Comparison of ENCODE assay signal across 17 cellular contexts in genomic region chr2:148640767-148641166, GRCh38. TPM values are rescaled to one million over a fixed set of nuclear protein-coding genes. Genes with fewer than 3 reads are reported as not detected.
DNase-seq lines count a peak whose midpoint lies in the region; ATAC-seq and TF ChIP-seq lines count a peak whose summit lies in the region.
"Had no signal": no experiment of that assay in that cellular context is flagged by ENCODE, and none has a peak within 500 bp of the region (broad histone marks: within the 10 kb centered on the region; RNA-seq: fewer than 3 reads in every experiment).

No MANE protein-coding gene starts in this region.

- TF ChIP-seq EP300 in SK-N-SH (IDR thresholded peaks at IDR 0.05; ENCODE audit: borderline replicate concordance in 1 of 2, low read depth in 1 of 2, low read length in 1 of 2): no peak

- H3K27me3 Mint-ChIP-seq in nephron progenitor cell (ENCODE audit: low read depth, poor library complexity): peaks cover 33% of the 10 kb centered on the region
- H3K27me3 Mint-ChIP-seq: memory B cell had no signal

- CTCF ChIA-PET in SK-N-SH (lab: Yijun Ruan, JAX) (interaction anchor here (0.5 to 2.9 kb wide), 7 partner anchors 11 to 349 kb away, joined by 3 to 9 read pairs (median 3); no protein-coding TSS in a partner anchor), OCI-LY7 (lab: Charles Lee; ENCODE audit: unreplicated experiment) (no interaction called here)

- no peak overlapping the region for H3K4me2 ChIP-seq in SK-N-SH
- no peak overlapping the region for H3K4me2 ChIP-seq in OCI-LY7 (ENCODE audit: low read length)
- no peak overlapping the region for H3K4me2 ChIP-seq in osteoblast (ENCODE audit: insufficient read depth, low read length)

- H3K79me2 ChIP-seq in SK-N-SH (ENCODE audit: insufficient read depth) (peaks cover 5% of the 10 kb centered on the region), OCI-LY7 (ENCODE audit: insufficient read depth, low read depth, low read length) (peaks cover 5% of the 10 kb centered on the region), osteoblast (ENCODE audit: insufficient read depth, low read length) (peaks cover 6% of the 10 kb centered on the region)

- no peak overlapping the region for H3K27ac Mint-ChIP-seq in nephron progenitor cell
- H3K27ac Mint-ChIP-seq: activated CD8-positive, alpha-beta memory T cell treated with anti-CD3 and anti-CD28 coated beads, Interleukin-2, amount 10 ng/mL, durations not matched to agents 7 days and 5 days; activated naive CD8-positive, alpha-beta T cell treated with anti-CD3 and anti-CD28 coated beads, Interleukin-2, amount 10 ng/mL, durations not matched to agents 7 days and 5 days; memory B cell; stimulated activated naive B cell treated with anti-CD40 and anti-IgM and Interleukin-4, amounts not matched to agents 10 μg/mL and 1 μg/mL and 100 μg/mL, for 72 hours had no signal

- H3K9ac ChIP-seq in SK-N-SH: no peak overlapping the region

- DNase-seq in SK-N-SH: peak; percentile 14
- DNase-seq in OCI-LY7 (ENCODE audit: low spot score): no peak
- DNase-seq in epithelial cell of proximal tubule (ENCODE audit: low read depth): no peak
- DNase-seq in osteoblast (ENCODE audit: insufficient read length, low spot score, missing footprints): no peak
- DNase-seq in GM13977 (ENCODE audit: low spot score): no peak
- no peak for DNase-seq in nephron progenitor cell
- no peak for DNase-seq in NCI-H2029 (lab: John Stamatoyannopoulos, UW)
- DNase-seq: ACHN; activated CD8-positive, alpha-beta memory T cell treated with anti-CD3 and anti-CD28 coated beads, Interleukin-2, amount 10 ng/mL, durations not matched to agents 7 days and 5 days; activated naive CD8-positive, alpha-beta T cell treated with anti-CD3 and anti-CD28 coated beads, Interleukin-2, amount 10 ng/mL, durations not matched to agents 7 days and 5 days; KG1; Peyer's patch; psoas muscle; stimulated activated naive B cell treated with anti-CD40 and anti-IgM and Interleukin-4, amounts not matched to agents 10 μg/mL and 1 μg/mL and 100 μg/mL, for 72 hours had no signal

- peak; percentile 22 for TF ChIP-seq CTCF in SK-N-SH (IDR thresholded peaks at IDR 0.05)
- TF ChIP-seq CTCF in OCI-LY7 (conservative IDR thresholded peaks at IDR 0.05; ENCODE audit: low read length): peak; percentile 29; the same call in 1 of the 2 replicates
- peak; percentile 29 for TF ChIP-seq CTCF in epithelial cell of proximal tubule (conservative IDR thresholded peaks at IDR 0.05; ENCODE audit: low read depth, low read length)
- TF ChIP-seq CTCF in osteoblast (IDR thresholded peaks at IDR 0.05; ENCODE audit: extremely low read depth, low read depth, low read length): peak; percentile 32
- no peak for TF ChIP-seq CTCF in GM13977 (IDR thresholded peaks at IDR 0.05; ENCODE audit: extremely low read depth, insufficient read depth, missing control alignments)
- no peak for TF ChIP-seq CTCF in nephron progenitor cell (IDR thresholded peaks at IDR 0.05)

- H3F3A ChIP-seq in SK-N-SH (replicated peaks; ENCODE audit: insufficient read depth): peaks cover 3% of the 10 kb centered on the region

- no peak for ATAC-seq in SK-N-SH treated with all-trans-retinoic acid at 6 μM for 48 hours
- ATAC-seq: activated CD8-positive, alpha-beta memory T cell treated with anti-CD3 and anti-CD28 coated beads, Interleukin-2, amount 10 ng/mL, durations not matched to agents 7 days and 5 days; heart left ventricle; psoas muscle; stimulated activated naive B cell treated with anti-CD40 and anti-IgM and Interleukin-4, amounts not matched to agents 10 μg/mL and 1 μg/mL and 100 μg/mL, for 72 hours had no signal

- H3K36me3 ChIP-seq in SK-N-SH (replicated peaks in 1 of 2; ENCODE audit: control insufficient read depth in 1 of 2, insufficient read depth in 2 of 2, low read length in 1 of 2): no peaks in the 10 kb centered on the region
- no peaks in the 10 kb centered on the region for H3K36me3 ChIP-seq in OCI-LY7 (ENCODE audit: insufficient read depth, low read length)
- no peaks in the 10 kb centered on the region for H3K36me3 ChIP-seq in osteoblast (ENCODE audit: insufficient read depth, low read length)
- H3K36me3 ChIP-seq: heart left ventricle, Peyer's patch had no signal

- H3K9me3 ChIP-seq in SK-N-SH: no peaks in the 10 kb centered on the region
- no peaks in the 10 kb centered on the region for H3K9me3 ChIP-seq in OCI-LY7 (ENCODE audit: low read length)
- H3K9me3 ChIP-seq in osteoblast (ENCODE audit: low read depth, low read length): no peaks in the 10 kb centered on the region
- H3K9me3 ChIP-seq: heart left ventricle, Peyer's patch, psoas muscle had no signal

- H3K27ac ChIP-seq in SK-N-SH (ENCODE audit: low read depth in 2 of 2, low read length in 1 of 2): no peak overlapping the region
- no peak overlapping the region for H3K27ac ChIP-seq in OCI-LY7 (ENCODE audit: low read depth, low read length, poor library complexity, severe bottlenecking)
- no peak overlapping the region for H3K27ac ChIP-seq in osteoblast (ENCODE audit: low read depth, low read length)
- H3K27ac ChIP-seq: heart left ventricle, Peyer's patch, psoas muscle had no signal

- H3K4me3 Mint-ChIP-seq in nephron progenitor cell: no peak overlapping the region
- H3K4me3 Mint-ChIP-seq: activated CD8-positive, alpha-beta memory T cell treated with anti-CD3 and anti-CD28 coated beads, Interleukin-2, amount 10 ng/mL, durations not matched to agents 7 days and 5 days; activated naive CD8-positive, alpha-beta T cell treated with anti-CD3 and anti-CD28 coated beads, Interleukin-2, amount 10 ng/mL, durations not matched to agents 7 days and 5 days; memory B cell; stimulated activated naive B cell treated with anti-CD40 and anti-IgM and Interleukin-4, amounts not matched to agents 10 μg/mL and 1 μg/mL and 100 μg/mL, for 72 hours had no signal

- no TSS peak for BruUV-seq in OCI-LY7 (replicated peaks; lab: Mats Ljungman, UMichigan)

- no peak overlapping the region for H3K4me3 ChIP-seq in SK-N-SH (ENCODE audit: low read depth in 2 of 2, low read length in 1 of 2)
- H3K4me3 ChIP-seq in OCI-LY7 (ENCODE audit: low read depth, low read length, poor library complexity, severe bottlenecking): no peak overlapping the region
- H3K4me3 ChIP-seq in epithelial cell of proximal tubule (ENCODE audit: low read depth, low read length): no peak overlapping the region
- H3K4me3 ChIP-seq in osteoblast (ENCODE audit: insufficient read depth, low read length): no peak overlapping the region
- H3K4me3 ChIP-seq: heart left ventricle, Peyer's patch, psoas muscle had no signal

- H3K27me3 ChIP-seq in SK-N-SH (ENCODE audit: insufficient read depth) (no peaks in the 10 kb centered on the region; the same call in 1 of the 2 replicates), osteoblast (ENCODE audit: insufficient read depth, low read length) (peaks cover 33% of the 10 kb centered on the region)
- H3K27me3 ChIP-seq: heart left ventricle, Peyer's patch had no signal

- no peaks in the 10 kb centered on the region for H3K9me3 Mint-ChIP-seq in nephron progenitor cell
- H3K9me3 Mint-ChIP-seq: activated naive CD8-positive, alpha-beta T cell treated with anti-CD3 and anti-CD28 coated beads, Interleukin-2, amount 10 ng/mL, durations not matched to agents 7 days and 5 days; memory B cell; stimulated activated naive B cell treated with anti-CD40 and anti-IgM and Interleukin-4, amounts not matched to agents 10 μg/mL and 1 μg/mL and 100 μg/mL, for 72 hours had no signal

- H3K4me1 ChIP-seq in SK-N-SH (ENCODE audit: control insufficient read depth in 1 of 2, insufficient read depth in 2 of 2, low read depth in 1 of 2, low read length in 1 of 2) (peaks cover 0 to 4% of the 10 kb centered on the region in 2 experiments; a peak in 2 of 4 replicates), OCI-LY7 (ENCODE audit: insufficient read depth, low read length, poor library complexity, severe bottlenecking) (peaks cover 13% of the 10 kb centered on the region), osteoblast (ENCODE audit: insufficient read depth, low read length) (peaks cover 5% of the 10 kb centered on the region)

- intact Hi-C loops in OCI-LY7 (cut with micrococcal nuclease; ENCODE audit: unreplicated experiment): loop anchor here (10.0 kb wide), 2 partner anchors 344 to 944 kb away; partner anchors contain the start of gene MMADHC

- H3K9me2 ChIP-seq in SK-N-SH (no peaks in the 10 kb centered on the region), OCI-LY7 (ENCODE audit: insufficient read depth, low read length) (no peaks in the 10 kb centered on the region)

- peaks cover 12% of the 10 kb centered on the region for H3K4me1 Mint-ChIP-seq in nephron progenitor cell

- WGBS in SK-N-SH (ENCODE audit: low lambda C conversion rate): 63% methylated on average over 5 of the region's 5 CpGs

- peak; percentile 58 for TF ChIP-seq RAD21 in SK-N-SH (IDR thresholded peaks at IDR 0.05; ENCODE audit: low read length)

- H2AFZ ChIP-seq in SK-N-SH (ENCODE audit: low read depth) (no peak overlapping the region), OCI-LY7 (ENCODE audit: low read length) (no peak overlapping the region), osteoblast (ENCODE audit: low read length) (no peak overlapping the region)

- H4K20me1 ChIP-seq in SK-N-SH (ENCODE audit: insufficient read depth) (peaks cover 5% of the 10 kb centered on the region), OCI-LY7 (ENCODE audit: insufficient read depth, low read length) (peaks cover 4% of the 10 kb centered on the region; the same call in 1 of the 2 replicates), osteoblast (ENCODE audit: insufficient read depth, low read length) (peaks cover 5% of the 10 kb centered on the region)

- no peaks in the 10 kb centered on the region for H3K36me3 Mint-ChIP-seq in nephron progenitor cell (ENCODE audit: low read depth)
- H3K36me3 Mint-ChIP-seq: activated CD8-positive, alpha-beta memory T cell treated with anti-CD3 and anti-CD28 coated beads, Interleukin-2, amount 10 ng/mL, durations not matched to agents 7 days and 5 days; memory B cell had no signal

- POLR2A ChIA-PET in SK-N-SH (lab: Yijun Ruan, JAX): no interaction called here
- POLR2A ChIA-PET in OCI-LY7 (lab: Charles Lee): interaction anchor here (1.0 to 1.2 kb wide), 2 partner anchors 12 to 20 kb away, joined by 3 to 5 read pairs; no protein-coding TSS in a partner anchor

- in situ Hi-C loops in GM13977 (cut with MboI; ENCODE audit: low pct_unique_long_range_greater_than_20kb, low sequenced_read_pairs, unreplicated experiment): no loop called here

TF ChIP-seq in SK-N-SH, 30 proteins besides CTCF, POLR2A, EP300 and RAD21 (continues in another document):
- no peak for TF ChIP-seq RXRA (IDR thresholded peaks at IDR 0.05; ENCODE audit: borderline replicate concordance, low read depth)
- TF ChIP-seq RCOR1 (IDR thresholded peaks at IDR 0.05; ENCODE audit: low read length): no peak

TF ChIP-seq in SK-N-SH treated with all-trans-retinoic acid at 6 μM for 48 hours, 23 proteins besides CTCF, POLR2A, EP300 and RAD21:
- TF ChIP-seq SNAI2 (CRISPR knock-in tag; IDR thresholded peaks at IDR 0.05): no peak

RNA-seq across cellular contexts. Expression of gene EPC2, which starts 3.8 kb away (rescaled TPM):
- 8.8 and 13.4 TPM in 2 replicates for polyA plus RNA-seq in SK-N-SH (2012; rRNA removed)
- polyA plus RNA-seq in SK-N-SH (2012; cell fraction: cytosol; rRNA removed): 12.3 and 12.7 TPM in 2 replicates
- polyA plus RNA-seq in SK-N-SH (2012; cell fraction: nucleus; rRNA removed): 4.2 and 12.6 TPM in 2 replicates
- total RNA-seq in OCI-LY7 (2014; rRNA removed; shearing (Covaris generic)): 12.8 and 14.9 TPM in 2 replicates
- total RNA-seq in OCI-LY7 (2022): 26.3 and 30.8 TPM in 2 replicates
- 11.7 and 15.3 TPM in 2 replicates for total RNA-seq in epithelial cell of proximal tubule
- 27.7 and 29.3 TPM in 2 replicates for total RNA-seq in osteoblast

Comparison
In these comparisons a context has a peak if more than half of its experiments do, and no peak if none do; other contexts are left out.
1. CTCF ChIP-seq: peak in SK-N-SH (single experiment), OCI-LY7 (single experiment), epithelial cell of proximal tubule (single experiment) and osteoblast (single experiment); none in GM13977 (single experiment) and nephron progenitor cell (single experiment).